ENCODE assay signal across 25 cellular contexts in the genomic region with DNA sequence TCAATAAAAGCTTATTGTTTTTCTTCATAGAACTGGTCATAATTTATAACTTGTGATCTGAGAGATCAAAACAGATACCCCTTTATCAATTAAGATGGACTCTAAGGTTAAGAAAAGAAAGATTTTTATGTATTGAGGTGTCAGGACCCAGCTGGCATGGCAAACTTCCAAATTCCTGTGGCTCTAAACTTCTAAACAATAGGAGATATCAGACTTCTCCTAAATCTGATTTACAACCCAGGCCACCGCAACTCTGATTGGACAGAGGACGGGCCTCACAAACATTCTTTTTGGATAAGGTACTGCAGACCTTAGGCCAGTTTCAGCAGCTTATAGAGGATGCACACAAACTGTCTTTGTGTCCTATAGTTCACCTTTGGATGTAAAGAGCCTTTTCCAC.
"Had no signal": no experiment of that assay in that cellular context is flagged by ENCODE, and none has a peak within 500 bp of the region (broad histone marks: within the 10 kb centered on the region; RNA-seq: fewer than 3 reads in every experiment).

No MANE protein-coding gene starts in this region.

- H3K4me3 ChIP-seq: hepatocyte, left ventricle myocardium inferior, lung, mucosa of descending colon, pancreas, prostate gland, spleen, suprapubic skin, thoracic aorta, tibial artery, vagina had no signal

- H3K36me3 Mint-ChIP-seq: stimulated activated effector memory CD8-positive, alpha-beta T cell treated with anti-CD3 and anti-CD28 coated beads, Interleukin-12 subunit alpha, Interleukin-12 subunit beta, amount 100 ng/mL, for 72 hours had no signal

- H3K4me1 ChIP-seq: left ventricle myocardium inferior, pancreas, prostate gland, suprapubic skin, tibial artery, vagina had no signal

- H3K27me3 Mint-ChIP-seq: naive thymus-derived CD4-positive, alpha-beta T cell; stimulated activated naive CD8-positive, alpha-beta T cell treated with anti-CD3 and anti-CD28 coated beads, Interleukin-15, Interleukin-2, amounts not matched to agents 100 ng/mL and 50 ng/mL, for 24 hours had no signal

- H3K4me3 Mint-ChIP-seq: naive thymus-derived CD4-positive, alpha-beta T cell; natural killer cell treated with Interleukin-12 subunit alpha and Interleukin-12 subunit beta and Interleukin-15 and Interleukin-18, amount 100 ng/mL, for 72 hours; stimulated activated effector memory CD8-positive, alpha-beta T cell treated with anti-CD3 and anti-CD28 coated beads, Interleukin-12 subunit alpha, Interleukin-12 subunit beta, amount 100 ng/mL, for 72 hours; stimulated activated naive CD8-positive, alpha-beta T cell treated with anti-CD3 and anti-CD28 coated beads, Interleukin-15, Interleukin-2, amounts not matched to agents 100 ng/mL and 50 ng/mL, for 24 hours had no signal

- H3K4me2 ChIP-seq: hepatocyte had no signal

- ATAC-seq: mucosa of descending colon; naive thymus-derived CD4-positive, alpha-beta T cell; natural killer cell treated with Interleukin-12 subunit alpha and Interleukin-12 subunit beta and Interleukin-15 and Interleukin-18, amount 100 ng/mL, for 72 hours; pancreas; right cardiac atrium; sciatic nerve; stimulated activated effector memory CD8-positive, alpha-beta T cell treated with anti-CD3 and anti-CD28 coated beads, Interleukin-12 subunit alpha, Interleukin-12 subunit beta, amount 100 ng/mL, for 72 hours had no signal

- H3K27ac ChIP-seq: hepatocyte, left ventricle myocardium inferior, pancreas, prostate gland, spleen, suprapubic skin, thoracic aorta, tibial artery, vagina had no signal

- H3K27me3 ChIP-seq: hepatocyte, pancreas, spleen, suprapubic skin, tibial artery, vagina had no signal

- H3K36me3 ChIP-seq: pancreas, prostate gland, suprapubic skin, thoracic aorta, tibial artery, vagina had no signal

- H3K79me2 ChIP-seq: hepatocyte had no signal

- DNase-seq: islet precursor cell; left ventricle myocardium inferior; midbrain; mucosa of descending colon; naive thymus-derived CD4-positive, alpha-beta T cell; pancreas; posterior cingulate gyrus; retina; right cardiac atrium; small intestine; spleen; stimulated activated CD4-positive, alpha-beta T cell treated with anti-CD3 and anti-CD28 coated beads, Interleukin-4, amount 100 ng/mL, for 24 hours; stimulated activated naive CD4-positive, alpha-beta T cell; tibial artery; trophoblast cell had no signal

- H3K27ac Mint-ChIP-seq: natural killer cell treated with Interleukin-12 subunit alpha and Interleukin-12 subunit beta and Interleukin-15 and Interleukin-18, amount 100 ng/mL, for 72 hours; stimulated activated effector memory CD8-positive, alpha-beta T cell treated with anti-CD3 and anti-CD28 coated beads, Interleukin-12 subunit alpha, Interleukin-12 subunit beta, amount 100 ng/mL, for 72 hours; stimulated activated naive CD8-positive, alpha-beta T cell treated with anti-CD3 and anti-CD28 coated beads, Interleukin-15, Interleukin-2, amounts not matched to agents 100 ng/mL and 50 ng/mL, for 24 hours had no signal

- H3K9me3 Mint-ChIP-seq: natural killer cell treated with Interleukin-12 subunit alpha and Interleukin-12 subunit beta and Interleukin-15 and Interleukin-18, amount 100 ng/mL, for 72 hours had no signal
